In genomic region chr7:115910541-115911164, GRCh38 we compare ENCODE assay signal across 8 cellular contexts.
A peak's percentile ranks its signal among the peaks of the same experiment; 100 is the strongest.
DNase-seq lines count a peak whose midpoint lies in the region; ATAC-seq, FAIRE-seq and TF ChIP-seq lines count a peak whose summit lies in the region.

No MANE protein-coding gene starts in this region.

- peak overlapping the region; percentile 1; the same call in 1 of the 2 replicates for H3K4me2 ChIP-seq in KMS-11

- 3 to 4% (median 3%) methylated on average over 5 of the region's 5 CpGs for WGBS in small intestine, 3 donors

- H3K9me3 ChIP-seq in BE2C, result no peaks in the 10 kb centered on the region
- no peaks in the 10 kb centered on the region for H3K9me3 ChIP-seq in small intestine (ENCODE audit: control insufficient read depth, low read depth)

- no peak for FAIRE-seq in small intestine (lab: Jason Lieb, UNC)

- no peaks in the 10 kb centered on the region for H3K79me2 ChIP-seq in KMS-11 (ENCODE audit: insufficient read depth, low read depth)

- CTCF ChIA-PET in RWPE1 (lab: Yijun Ruan, JAX), result interaction anchor here (0.5 to 0.7 kb wide), 3 partner anchors 32 to 1809 kb away, joined by 3 to 4 read pairs (median 3); no protein-coding TSS in a partner anchor

- TF ChIP-seq CTCF in BE2C (IDR thresholded peaks at IDR 0.05; ENCODE audit: low read depth, low read length) (peak; percentile 49; the same call in 1 of the 2 replicates), KMS-11 (conservative IDR thresholded peaks at IDR 0.05; ENCODE audit: low read depth, low read length) (peak; percentile 85), RWPE1 (conservative IDR thresholded peaks at IDR 0.05; ENCODE audit: low read depth) (peak; percentile 84), fibroblast of villous mesenchyme (IDR thresholded peaks at IDR 0.05; ENCODE audit: insufficient read depth, low read depth, low read length) (peak; percentile 65)

- POLR2A ChIA-PET in RWPE1 (lab: Yijun Ruan, JAX; ENCODE audit: low non-redundant PET), result no interaction called here

- ATAC-seq in GM18858 (IDR thresholded peaks at IDR 0.05; ENCODE audit: unreplicated experiment), result peak; percentile 80

- no peak overlapping the region for H3K9ac ChIP-seq in KMS-11

- H3K4me3 ChIP-seq in BE2C (ENCODE audit: low read depth, low read length), result no peak overlapping the region
- no peak overlapping the region for H3K4me3 ChIP-seq in KMS-11 (IDR thresholded peaks at IDR 0.05; ENCODE audit: insufficient read depth, low read depth, low read length)
- H3K4me3 ChIP-seq in fibroblast of villous mesenchyme (ENCODE audit: low read depth, low read length), result no peak overlapping the region
- no peak overlapping the region for H3K4me3 ChIP-seq in small intestine (ENCODE audit: low read depth in 1 of 2, low read length in 2 of 2)

- no peaks in the 10 kb centered on the region for H3K4me1 ChIP-seq in BE2C
- H3K4me1 ChIP-seq in KMS-11 (ENCODE audit: low read depth, poor library complexity, severe bottlenecking), result peaks cover 7% of the 10 kb centered on the region
- H3K4me1 ChIP-seq in small intestine (ENCODE audit: control insufficient read depth in 2 of 2, insufficient read depth in 1 of 2, low read depth in 1 of 2, low read length in 1 of 2), result no peaks in the 10 kb centered on the region

- no peaks in the 10 kb centered on the region for H3K27me3 ChIP-seq in BE2C
- no peaks in the 10 kb centered on the region for H3K27me3 ChIP-seq in KMS-11 (ENCODE audit: insufficient read depth, low read depth)
- H3K27me3 ChIP-seq in small intestine (ENCODE audit: control insufficient read depth in 2 of 2, insufficient read depth in 2 of 2, low read length in 2 of 2), result no peaks in the 10 kb centered on the region

- H2AFZ ChIP-seq in KMS-11 (ENCODE audit: low read depth), result peak overlapping the region; percentile 14; the same call in 1 of the 2 replicates

- DNase-seq in BE2C, result no peak
- peak; percentile 4 for DNase-seq in RWPE1 (ENCODE audit: low spot score)
- peak; percentile 28 for DNase-seq in fibroblast of villous mesenchyme (ENCODE audit: low read depth)
- DNase-seq in small intestine, result peak; percentile 30
- DNase-seq in ecto neural progenitor cell (ENCODE audit: low spot score), result no peak
- no peak for DNase-seq in UCSD-AML1 (lab: John Stamatoyannopoulos, UW; ENCODE audit: unreplicated experiment)

- no peaks in the 10 kb centered on the region for H4K20me1 ChIP-seq in KMS-11 (ENCODE audit: insufficient read depth)

- H3K36me3 ChIP-seq in BE2C, result no peaks in the 10 kb centered on the region
- H3K36me3 ChIP-seq in KMS-11 (ENCODE audit: insufficient read depth), result no peaks in the 10 kb centered on the region
- H3K36me3 ChIP-seq in small intestine (ENCODE audit: control insufficient read depth in 2 of 2, insufficient read depth in 2 of 2, low read length in 2 of 2), result no peaks in the 10 kb centered on the region

- H3K27ac ChIP-seq in KMS-11, result no peak overlapping the region
- H3K27ac ChIP-seq in RWPE1, result no peak overlapping the region
- H3K27ac ChIP-seq in small intestine (ENCODE audit: low read depth in 1 of 2, low read length in 1 of 2), result no peak overlapping the region

Comparison
In these comparisons a context has a peak if more than half of its experiments do, and no peak if none do; other contexts are left out.
1. DNase-seq: peak in RWPE1 (single experiment), fibroblast of villous mesenchyme (single experiment) and small intestine (single experiment); none in BE2C (single experiment), ecto neural progenitor cell (single experiment) and UCSD-AML1 (single experiment).
2. Peak in every context shown above with its lines, with median percentiles within 50 percentile points of each other: CTCF ChIP-seq.